In the genomic region with DNA sequence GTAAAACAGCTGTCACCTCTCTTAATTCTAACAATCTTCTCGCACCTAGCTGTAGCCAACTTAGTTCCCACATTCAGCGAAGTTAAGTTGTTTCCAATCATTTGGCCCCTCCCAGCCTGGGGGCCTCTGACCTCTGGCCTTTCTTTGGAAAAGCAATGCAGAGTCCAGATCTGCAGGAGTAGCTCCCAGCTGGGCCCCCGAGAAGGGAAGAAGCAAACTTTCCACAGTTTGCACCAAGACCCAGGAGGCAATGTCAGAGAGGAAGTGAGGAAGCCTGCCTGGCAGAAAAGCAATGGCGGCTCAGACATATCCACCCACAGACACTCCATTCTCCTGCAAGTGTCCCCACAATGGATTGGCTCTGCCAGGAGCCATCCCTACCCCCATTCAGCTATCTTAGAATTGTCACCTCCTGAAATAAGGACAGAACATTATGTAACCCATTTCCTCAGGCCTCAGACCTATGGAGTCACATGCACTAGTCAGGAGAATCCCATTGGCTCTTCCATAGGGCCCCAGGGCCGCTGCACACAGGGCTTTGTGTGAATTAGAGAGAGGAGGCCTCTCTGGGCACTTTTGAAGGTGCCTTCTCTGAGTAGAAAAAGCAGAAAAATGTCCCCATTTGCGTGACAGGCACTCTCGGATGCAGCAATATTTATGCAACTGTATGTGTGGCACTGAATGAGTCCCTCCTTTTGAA, we compare ENCODE assay signal across 1 cellular context.
A peak's percentile ranks its signal among the peaks of the same experiment; 100 is the strongest.
TF ChIP-seq lines count a peak whose summit lies in the region.

No MANE protein-coding gene starts in this region.

TF ChIP-seq in HepG2, 621 proteins besides CTCF, POLR2A, EP300 and RAD21 (continues in another document):
- TF ChIP-seq MXD3 (CRISPR knock-in tag; IDR thresholded peaks at IDR 0.05) (no peak), IRF2 (CRISPR knock-in tag; IDR thresholded peaks at IDR 0.05) (no peak), ZNF224 (CRISPR knock-in tag; IDR thresholded peaks at IDR 0.05) (no peak), ATF3 (CRISPR knock-in tag; IDR thresholded peaks at IDR 0.05) (no peak), RARG (CRISPR knock-in tag; IDR thresholded peaks at IDR 0.05; ENCODE audit: low read depth) (no peak), ARNTL (CRISPR knock-in tag; IDR thresholded peaks at IDR 0.05) (no peak), NFYB (CRISPR knock-in tag; IDR thresholded peaks at IDR 0.05) (peak; percentile 46; the same call in 1 of the 2 replicates), NR2F1 (CRISPR knock-in tag; IDR thresholded peaks at IDR 0.05) (peak in 1 of 2 experiments; percentile 53; a peak in 1 of 4 replicates), BCL6 (CRISPR knock-in tag; IDR thresholded peaks at IDR 0.05) (0 out of 2 replicates have a peak, but pooled peaks have one; percentile 11), TAF1 (CRISPR knock-in tag; IDR thresholded peaks at IDR 0.05) (no peak), PLRG1 (conservative IDR thresholded peaks at IDR 0.05) (no peak), SOX13 (IDR thresholded peaks at IDR 0.05) (no peak), SOX13 (CRISPR knock-in tag; conservative IDR thresholded peaks at IDR 0.05 in 1 of 2, IDR thresholded peaks at IDR 0.05 in 1 of 2) (no peak), ZNF10 (CRISPR knock-in tag; IDR thresholded peaks at IDR 0.05; ENCODE audit: borderline replicate concordance, low read depth) (no peak), HMG20B (CRISPR knock-in tag; conservative IDR thresholded peaks at IDR 0.05) (no peak), ZNF460 (CRISPR knock-in tag; IDR thresholded peaks at IDR 0.05; ENCODE audit: borderline replicate concordance) (no peak), HNF4A (CRISPR knock-in tag; IDR thresholded peaks at IDR 0.05) (peak; percentile 32; the same call in 1 of the 2 replicates), ZBTB14 (CRISPR knock-in tag; IDR thresholded peaks at IDR 0.05) (no peak), PAWR (CRISPR knock-in tag; IDR thresholded peaks at IDR 0.05; ENCODE audit: borderline replicate concordance) (no peak), ZNF205 (CRISPR knock-in tag; IDR thresholded peaks at IDR 0.05) (no peak), ZNF574 (CRISPR knock-in tag; IDR thresholded peaks at IDR 0.05) (no peak)
- TF ChIP-seq, protein P1, sequence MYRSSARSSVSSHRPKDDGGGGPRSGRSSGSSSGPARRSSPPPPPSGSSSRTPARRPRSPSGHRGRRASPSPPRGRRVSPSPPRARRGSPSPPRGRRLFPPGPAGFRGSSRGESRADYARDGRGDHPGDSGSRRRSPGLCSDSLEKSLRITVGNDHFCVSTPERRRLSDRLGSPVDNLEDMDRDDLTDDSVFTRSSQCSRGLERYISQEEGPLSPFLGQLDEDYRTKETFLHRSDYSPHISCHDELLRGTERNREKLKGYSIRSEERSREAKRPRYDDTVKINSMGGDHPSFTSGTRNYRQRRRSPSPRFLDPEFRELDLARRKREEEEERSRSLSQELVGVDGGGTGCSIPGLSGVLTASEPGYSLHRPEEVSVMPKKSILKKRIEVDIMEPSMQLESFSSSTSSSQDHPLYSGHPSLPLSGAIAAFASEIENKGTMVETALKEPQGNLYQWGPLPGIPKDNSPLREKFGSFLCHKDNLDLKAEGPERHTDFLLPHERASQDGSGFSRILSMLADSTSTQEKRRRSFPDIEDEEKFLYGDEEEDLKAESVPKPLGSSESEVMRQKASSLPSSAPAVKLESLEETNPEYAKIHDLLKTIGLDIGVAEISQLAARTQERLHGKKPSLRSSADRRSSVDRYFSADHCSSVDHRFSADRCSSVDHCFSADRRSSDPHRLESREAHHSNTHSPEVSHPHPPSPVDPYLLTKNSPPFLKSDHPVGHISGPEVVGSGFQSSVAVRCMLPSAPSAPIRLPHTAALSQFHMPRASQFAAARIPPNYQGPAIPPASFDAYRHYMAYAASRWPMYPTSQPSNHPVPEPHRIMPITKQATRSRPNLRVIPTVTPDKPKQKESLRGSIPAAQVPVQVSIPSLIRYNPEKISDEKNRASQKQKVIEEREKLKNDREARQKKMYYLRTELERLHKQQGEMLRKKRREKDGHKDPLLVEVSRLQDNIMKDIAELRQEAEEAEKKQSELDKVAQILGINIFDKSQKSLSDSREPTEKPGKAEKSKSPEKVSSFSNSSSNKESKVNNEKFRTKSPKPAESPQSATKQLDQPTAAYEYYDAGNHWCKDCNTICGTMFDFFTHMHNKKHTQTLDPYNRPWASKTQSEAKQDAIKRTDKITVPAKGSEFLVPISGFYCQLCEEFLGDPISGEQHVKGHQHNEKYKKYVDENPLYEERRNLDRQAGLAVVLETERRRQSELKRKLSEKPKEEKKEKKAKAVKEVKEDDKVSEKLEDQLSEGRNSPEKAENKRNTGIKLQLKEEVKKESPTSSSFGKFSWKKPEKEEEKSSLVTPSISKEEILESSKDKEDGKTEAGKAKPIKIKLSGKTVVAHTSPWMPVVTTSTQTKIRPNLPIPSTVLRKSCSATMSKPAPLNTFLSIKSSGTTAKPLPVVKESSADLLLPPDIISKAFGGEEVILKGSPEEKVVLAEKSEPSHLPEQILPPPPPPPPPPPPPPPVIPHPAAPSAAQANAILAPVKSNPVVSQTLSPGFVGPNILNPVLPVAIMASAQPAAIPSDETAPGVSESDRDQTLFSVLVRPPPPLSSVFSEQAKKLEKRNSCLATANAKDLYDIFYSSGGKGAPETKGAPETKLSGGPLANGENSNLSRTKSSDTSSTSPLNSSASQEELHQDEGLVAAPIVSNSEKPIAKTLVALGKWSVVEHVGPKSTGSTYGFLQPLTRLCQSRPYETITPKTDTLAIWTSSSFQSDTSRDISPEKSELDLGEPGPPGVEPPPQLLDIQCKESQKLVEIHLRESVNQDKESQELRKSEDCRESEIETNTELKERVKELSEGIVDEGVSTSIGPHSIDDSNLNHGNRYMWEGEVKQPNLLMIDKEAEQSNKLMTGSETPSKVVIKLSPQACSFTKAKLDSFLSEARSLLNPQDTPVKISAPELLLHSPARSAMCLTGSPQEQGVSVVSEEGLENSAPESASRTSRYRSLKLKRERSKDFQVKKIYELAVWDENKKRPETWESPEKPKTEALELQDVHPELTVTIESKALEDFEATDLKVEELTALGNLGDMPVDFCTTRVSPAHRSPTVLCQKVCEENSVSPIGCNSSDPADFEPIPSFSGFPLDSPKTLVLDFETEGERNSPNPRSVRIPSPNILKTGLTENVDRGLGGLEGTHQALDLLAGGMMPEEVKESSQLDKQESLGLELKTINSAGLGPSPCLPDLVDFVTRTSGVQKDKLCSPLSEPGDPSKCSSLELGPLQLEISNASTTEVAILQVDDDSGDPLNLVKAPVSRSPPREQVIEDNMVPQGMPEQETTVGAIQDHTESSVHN (CRISPR knock-in tag; IDR thresholded peaks at IDR 0.05) = no peak
- TF ChIP-seq, protein P2, sequence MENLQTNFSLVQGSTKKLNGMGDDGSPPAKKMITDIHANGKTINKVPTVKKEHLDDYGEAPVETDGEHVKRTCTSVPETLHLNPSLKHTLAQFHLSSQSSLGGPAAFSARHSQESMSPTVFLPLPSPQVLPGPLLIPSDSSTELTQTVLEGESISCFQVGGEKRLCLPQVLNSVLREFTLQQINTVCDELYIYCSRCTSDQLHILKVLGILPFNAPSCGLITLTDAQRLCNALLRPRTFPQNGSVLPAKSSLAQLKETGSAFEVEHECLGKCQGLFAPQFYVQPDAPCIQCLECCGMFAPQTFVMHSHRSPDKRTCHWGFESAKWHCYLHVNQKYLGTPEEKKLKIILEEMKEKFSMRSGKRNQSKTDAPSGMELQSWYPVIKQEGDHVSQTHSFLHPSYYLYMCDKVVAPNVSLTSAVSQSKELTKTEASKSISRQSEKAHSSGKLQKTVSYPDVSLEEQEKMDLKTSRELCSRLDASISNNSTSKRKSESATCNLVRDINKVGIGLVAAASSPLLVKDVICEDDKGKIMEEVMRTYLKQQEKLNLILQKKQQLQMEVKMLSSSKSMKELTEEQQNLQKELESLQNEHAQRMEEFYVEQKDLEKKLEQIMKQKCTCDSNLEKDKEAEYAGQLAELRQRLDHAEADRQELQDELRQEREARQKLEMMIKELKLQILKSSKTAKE (CRISPR knock-in tag; IDR thresholded peaks at IDR 0.05; ENCODE audit: borderline replicate concordance) = no peak
- TF ChIP-seq, protein P3, sequence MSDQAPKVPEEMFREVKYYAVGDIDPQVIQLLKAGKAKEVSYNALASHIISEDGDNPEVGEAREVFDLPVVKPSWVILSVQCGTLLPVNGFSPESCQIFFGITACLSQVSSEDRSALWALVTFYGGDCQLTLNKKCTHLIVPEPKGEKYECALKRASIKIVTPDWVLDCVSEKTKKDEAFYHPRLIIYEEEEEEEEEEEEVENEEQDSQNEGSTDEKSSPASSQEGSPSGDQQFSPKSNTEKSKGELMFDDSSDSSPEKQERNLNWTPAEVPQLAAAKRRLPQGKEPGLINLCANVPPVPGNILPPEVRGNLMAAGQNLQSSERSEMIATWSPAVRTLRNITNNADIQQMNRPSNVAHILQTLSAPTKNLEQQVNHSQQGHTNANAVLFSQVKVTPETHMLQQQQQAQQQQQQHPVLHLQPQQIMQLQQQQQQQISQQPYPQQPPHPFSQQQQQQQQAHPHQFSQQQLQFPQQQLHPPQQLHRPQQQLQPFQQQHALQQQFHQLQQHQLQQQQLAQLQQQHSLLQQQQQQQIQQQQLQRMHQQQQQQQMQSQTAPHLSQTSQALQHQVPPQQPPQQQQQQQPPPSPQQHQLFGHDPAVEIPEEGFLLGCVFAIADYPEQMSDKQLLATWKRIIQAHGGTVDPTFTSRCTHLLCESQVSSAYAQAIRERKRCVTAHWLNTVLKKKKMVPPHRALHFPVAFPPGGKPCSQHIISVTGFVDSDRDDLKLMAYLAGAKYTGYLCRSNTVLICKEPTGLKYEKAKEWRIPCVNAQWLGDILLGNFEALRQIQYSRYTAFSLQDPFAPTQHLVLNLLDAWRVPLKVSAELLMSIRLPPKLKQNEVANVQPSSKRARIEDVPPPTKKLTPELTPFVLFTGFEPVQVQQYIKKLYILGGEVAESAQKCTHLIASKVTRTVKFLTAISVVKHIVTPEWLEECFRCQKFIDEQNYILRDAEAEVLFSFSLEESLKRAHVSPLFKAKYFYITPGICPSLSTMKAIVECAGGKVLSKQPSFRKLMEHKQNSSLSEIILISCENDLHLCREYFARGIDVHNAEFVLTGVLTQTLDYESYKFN (CRISPR knock-in tag; conservative IDR thresholded peaks at IDR 0.05) = peak; percentile 23; the same call in 1 of the 2 replicates
- TF ChIP-seq, protein P4, sequence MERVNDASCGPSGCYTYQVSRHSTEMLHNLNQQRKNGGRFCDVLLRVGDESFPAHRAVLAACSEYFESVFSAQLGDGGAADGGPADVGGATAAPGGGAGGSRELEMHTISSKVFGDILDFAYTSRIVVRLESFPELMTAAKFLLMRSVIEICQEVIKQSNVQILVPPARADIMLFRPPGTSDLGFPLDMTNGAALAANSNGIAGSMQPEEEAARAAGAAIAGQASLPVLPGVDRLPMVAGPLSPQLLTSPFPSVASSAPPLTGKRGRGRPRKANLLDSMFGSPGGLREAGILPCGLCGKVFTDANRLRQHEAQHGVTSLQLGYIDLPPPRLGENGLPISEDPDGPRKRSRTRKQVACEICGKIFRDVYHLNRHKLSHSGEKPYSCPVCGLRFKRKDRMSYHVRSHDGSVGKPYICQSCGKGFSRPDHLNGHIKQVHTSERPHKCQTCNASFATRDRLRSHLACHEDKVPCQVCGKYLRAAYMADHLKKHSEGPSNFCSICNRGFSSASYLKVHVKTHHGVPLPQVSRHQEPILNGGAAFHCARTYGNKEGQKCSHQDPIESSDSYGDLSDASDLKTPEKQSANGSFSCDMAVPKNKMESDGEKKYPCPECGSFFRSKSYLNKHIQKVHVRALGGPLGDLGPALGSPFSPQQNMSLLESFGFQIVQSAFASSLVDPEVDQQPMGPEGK (CRISPR knock-in tag; IDR thresholded peaks at IDR 0.05) = peak; percentile 45; the same call in 1 of the 2 replicates
- TF ChIP-seq, protein P5, sequence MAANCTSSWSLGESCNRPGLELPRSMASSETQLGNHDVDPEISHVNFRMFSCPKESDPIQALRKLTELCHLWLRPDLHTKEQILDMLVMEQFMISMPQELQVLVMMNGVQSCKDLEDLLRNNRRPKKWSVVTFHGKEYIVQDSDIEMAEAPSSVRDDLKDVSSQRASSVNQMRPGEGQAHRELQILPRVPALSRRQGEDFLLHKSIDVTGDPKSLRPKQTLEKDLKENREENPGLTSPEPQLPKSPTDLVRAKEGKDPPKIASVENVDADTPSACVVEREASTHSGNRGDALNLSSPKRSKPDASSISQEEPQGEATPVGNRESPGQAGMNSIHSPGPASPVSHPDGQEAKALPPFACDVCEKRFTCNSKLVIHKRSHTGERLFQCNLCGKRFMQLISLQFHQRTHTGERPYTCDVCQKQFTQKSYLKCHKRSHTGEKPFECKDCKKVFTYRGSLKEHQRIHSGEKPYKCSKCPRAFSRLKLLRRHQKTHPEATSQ (CRISPR knock-in tag; IDR thresholded peaks at IDR 0.05; ENCODE audit: borderline replicate concordance) = no peak
